Comparison of ENCODE assay signal across 1 cellular context in the genomic region with DNA sequence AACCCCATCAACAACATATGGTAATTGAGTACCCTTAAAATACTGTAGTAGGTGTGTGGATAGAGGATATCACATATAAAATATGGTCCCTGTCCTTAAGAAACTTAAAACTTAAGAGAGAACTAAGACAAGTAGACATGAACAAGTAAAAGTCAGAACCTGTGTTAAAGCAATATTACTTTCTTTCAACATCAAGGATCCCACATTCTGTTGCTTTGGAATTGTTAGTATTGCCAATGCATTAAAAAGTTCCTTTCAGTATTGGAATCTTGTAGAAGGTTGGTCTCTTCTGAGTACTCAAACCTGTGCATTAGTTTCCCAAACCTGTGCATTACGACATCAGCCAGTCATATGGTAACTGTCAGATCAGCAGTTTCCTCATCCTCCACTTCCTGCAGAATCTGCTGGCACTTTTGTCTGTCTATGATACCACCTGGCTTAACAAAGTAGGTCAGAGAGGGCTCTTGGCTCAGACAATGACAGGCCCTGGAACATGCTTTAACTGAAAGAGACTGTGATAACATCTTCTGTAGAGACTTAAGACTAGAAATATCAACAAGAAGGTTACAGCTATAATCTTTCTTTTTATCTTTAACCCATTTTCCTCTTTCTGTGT.
TF ChIP-seq lines count a peak whose summit lies in the region.

No MANE protein-coding gene starts in this region.

TF ChIP-seq in K562, 482 proteins besides CTCF, POLR2A, EP300 and RAD21 (continued from another document):
- TF ChIP-seq, protein P1, sequence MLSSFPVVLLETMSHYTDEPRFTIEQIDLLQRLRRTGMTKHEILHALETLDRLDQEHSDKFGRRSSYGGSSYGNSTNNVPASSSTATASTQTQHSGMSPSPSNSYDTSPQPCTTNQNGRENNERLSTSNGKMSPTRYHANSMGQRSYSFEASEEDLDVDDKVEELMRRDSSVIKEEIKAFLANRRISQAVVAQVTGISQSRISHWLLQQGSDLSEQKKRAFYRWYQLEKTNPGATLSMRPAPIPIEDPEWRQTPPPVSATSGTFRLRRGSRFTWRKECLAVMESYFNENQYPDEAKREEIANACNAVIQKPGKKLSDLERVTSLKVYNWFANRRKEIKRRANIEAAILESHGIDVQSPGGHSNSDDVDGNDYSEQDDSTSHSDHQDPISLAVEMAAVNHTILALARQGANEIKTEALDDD (IDR thresholded peaks at IDR 0.05): peak; percentile 41; the same call in 1 of the 2 replicates
- TF ChIP-seq CEBPB (tag; IDR thresholded peaks at IDR 0.05) (peak; percentile 95), SPI1 (IDR thresholded peaks at IDR 0.05; ENCODE audit: borderline replicate concordance, low read depth, low read length) (peak; percentile 9; the same call in 1 of the 2 replicates), PCBP2 (IDR thresholded peaks at IDR 0.05; ENCODE audit: low read depth, low read length, poor library complexity, severe bottlenecking) (no peak)
